In genomic region chr11:28529540-28530410, GRCh38 we compare ENCODE assay signal across 9 cellular contexts.
DNase-seq lines count a peak whose midpoint lies in the region; ATAC-seq and TF ChIP-seq lines count a peak whose summit lies in the region.
"Had no signal": no experiment of that assay in that cellular context is flagged by ENCODE, and none has a peak within 500 bp of the region (broad histone marks: within the 10 kb centered on the region; RNA-seq: fewer than 3 reads in every experiment).

No MANE protein-coding gene starts in this region.

- peaks cover 20% of the 10 kb centered on the region for H3K9me3 Mint-ChIP-seq in WTC11

- no peak overlapping the region for H3K4me3 Mint-ChIP-seq in WTC11
- H3K4me3 Mint-ChIP-seq: B cell had no signal

- intact Hi-C loops in left colon (cut with DNase I, micrococcal nuclease), result loop anchor here in 1 of 2 donors (5.0 kb wide), 1 partner anchor 832 kb away; no protein-coding TSS in a partner anchor

- no peak overlapping the region for H3K27ac Mint-ChIP-seq in WTC11
- H3K27ac Mint-ChIP-seq: B cell had no signal

- POLR2A ChIA-PET in WTC11 (lab: Charles Lee), result interaction anchor here (0.6 kb wide), 1 partner anchor 255 kb away, joined by 3 read pairs; no protein-coding TSS in a partner anchor

- DNase-seq in NCI-H1417 (lab: John Stamatoyannopoulos, UW), result peak; percentile 4 to 76 (median 57)
- DNase-seq in NCI-H1417 treated with DMSO at 0.1 percent for 48 hours (lab: John Stamatoyannopoulos, UW), result no peak
- DNase-seq in MV-4-11 (lab: John Stamatoyannopoulos, UW), result peak; percentile 49
- no peak for DNase-seq in WTC11 (ENCODE audit: low spot score)
- no peak for DNase-seq in left colon
- no peak for DNase-seq in stimulated activated CD8-positive, alpha-beta memory T cell treated with anti-CD3 and anti-CD28 coated beads, Interleukin-4, amount 100 ng/mL, for 48 hours
- no peak for DNase-seq in stimulated activated naive CD4-positive, alpha-beta T cell treated with Interleukin-2 at 50 U/mL for 16 hours (lab: John Stamatoyannopoulos, UW)

- no peaks in the 10 kb centered on the region for H3K27me3 Mint-ChIP-seq in WTC11 (ENCODE audit: low read depth)
- H3K27me3 Mint-ChIP-seq: B cell had no signal

- peaks cover 23% of the 10 kb centered on the region for H3K36me3 Mint-ChIP-seq in WTC11

- CTCF ChIA-PET in WTC11 (lab: Charles Lee), result interaction anchor here (0.5 to 4.8 kb wide), 18 partner anchors 10 to 835 kb away, joined by 3 to 44 read pairs (median 3); partner anchors contain the start of genes BDNF, KIF18A and METTL15

- TF ChIP-seq CTCF in WTC11 (IDR thresholded peaks at IDR 0.05), result peak; percentile 56

- ATAC-seq in WTC11, result peak; percentile 48
- peak; percentile 50 for ATAC-seq in left colon
- no peak for ATAC-seq in GM18502 (IDR thresholded peaks at IDR 0.05; ENCODE audit: poor library complexity, unreplicated experiment)

- no peaks in the 10 kb centered on the region for H3K4me1 Mint-ChIP-seq in WTC11
- H3K4me1 Mint-ChIP-seq: B cell had no signal

TF ChIP-seq in WTC11, 78 proteins besides CTCF, POLR2A, EP300 and RAD21 (continues in another document):
- TF ChIP-seq NR1H2 (CRISPR knock-in tag; IDR thresholded peaks at IDR 0.05) (no peak), NFYB (CRISPR knock-in tag; conservative IDR thresholded peaks at IDR 0.05; ENCODE audit: low read depth) (no peak), ZNF138 (CRISPR knock-in tag; conservative IDR thresholded peaks at IDR 0.05) (no peak), CBFB (CRISPR knock-in tag; IDR thresholded peaks at IDR 0.05; ENCODE audit: low read depth) (no peak), PRRX2 (CRISPR knock-in tag; IDR thresholded peaks at IDR 0.05) (no peak), FOXJ3 (CRISPR knock-in tag; IDR thresholded peaks at IDR 0.05; ENCODE audit: borderline replicate concordance) (no peak), ESRRA (CRISPR knock-in tag; IDR thresholded peaks at IDR 0.05; ENCODE audit: borderline replicate concordance) (no peak), TCF7 (CRISPR knock-in tag; IDR thresholded peaks at IDR 0.05; ENCODE audit: low read depth) (no peak), CREM (CRISPR knock-in tag; IDR thresholded peaks at IDR 0.05) (no peak), IRF2 (CRISPR knock-in tag; IDR thresholded peaks at IDR 0.05; ENCODE audit: borderline replicate concordance, low read depth) (no peak), MLX (CRISPR knock-in tag; IDR thresholded peaks at IDR 0.05) (no peak)
- TF ChIP-seq, protein P1, sequence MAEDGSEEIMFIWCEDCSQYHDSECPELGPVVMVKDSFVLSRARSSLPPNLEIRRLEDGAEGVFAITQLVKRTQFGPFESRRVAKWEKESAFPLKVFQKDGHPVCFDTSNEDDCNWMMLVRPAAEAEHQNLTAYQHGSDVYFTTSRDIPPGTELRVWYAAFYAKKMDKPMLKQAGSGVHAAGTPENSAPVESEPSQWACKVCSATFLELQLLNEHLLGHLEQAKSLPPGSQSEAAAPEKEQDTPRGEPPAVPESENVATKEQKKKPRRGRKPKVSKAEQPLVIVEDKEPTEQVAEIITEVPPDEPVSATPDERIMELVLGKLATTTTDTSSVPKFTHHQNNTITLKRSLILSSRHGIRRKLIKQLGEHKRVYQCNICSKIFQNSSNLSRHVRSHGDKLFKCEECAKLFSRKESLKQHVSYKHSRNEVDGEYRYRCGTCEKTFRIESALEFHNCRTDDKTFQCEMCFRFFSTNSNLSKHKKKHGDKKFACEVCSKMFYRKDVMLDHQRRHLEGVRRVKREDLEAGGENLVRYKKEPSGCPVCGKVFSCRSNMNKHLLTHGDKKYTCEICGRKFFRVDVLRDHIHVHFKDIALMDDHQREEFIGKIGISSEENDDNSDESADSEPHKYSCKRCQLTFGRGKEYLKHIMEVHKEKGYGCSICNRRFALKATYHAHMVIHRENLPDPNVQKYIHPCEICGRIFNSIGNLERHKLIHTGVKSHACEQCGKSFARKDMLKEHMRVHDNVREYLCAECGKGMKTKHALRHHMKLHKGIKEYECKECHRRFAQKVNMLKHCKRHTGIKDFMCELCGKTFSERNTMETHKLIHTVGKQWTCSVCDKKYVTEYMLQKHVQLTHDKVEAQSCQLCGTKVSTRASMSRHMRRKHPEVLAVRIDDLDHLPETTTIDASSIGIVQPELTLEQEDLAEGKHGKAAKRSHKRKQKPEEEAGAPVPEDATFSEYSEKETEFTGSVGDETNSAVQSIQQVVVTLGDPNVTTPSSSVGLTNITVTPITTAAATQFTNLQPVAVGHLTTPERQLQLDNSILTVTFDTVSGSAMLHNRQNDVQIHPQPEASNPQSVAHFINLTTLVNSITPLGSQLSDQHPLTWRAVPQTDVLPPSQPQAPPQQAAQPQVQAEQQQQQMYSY (CRISPR knock-in tag; IDR thresholded peaks at IDR 0.05), result no peak
- TF ChIP-seq, protein P2, sequence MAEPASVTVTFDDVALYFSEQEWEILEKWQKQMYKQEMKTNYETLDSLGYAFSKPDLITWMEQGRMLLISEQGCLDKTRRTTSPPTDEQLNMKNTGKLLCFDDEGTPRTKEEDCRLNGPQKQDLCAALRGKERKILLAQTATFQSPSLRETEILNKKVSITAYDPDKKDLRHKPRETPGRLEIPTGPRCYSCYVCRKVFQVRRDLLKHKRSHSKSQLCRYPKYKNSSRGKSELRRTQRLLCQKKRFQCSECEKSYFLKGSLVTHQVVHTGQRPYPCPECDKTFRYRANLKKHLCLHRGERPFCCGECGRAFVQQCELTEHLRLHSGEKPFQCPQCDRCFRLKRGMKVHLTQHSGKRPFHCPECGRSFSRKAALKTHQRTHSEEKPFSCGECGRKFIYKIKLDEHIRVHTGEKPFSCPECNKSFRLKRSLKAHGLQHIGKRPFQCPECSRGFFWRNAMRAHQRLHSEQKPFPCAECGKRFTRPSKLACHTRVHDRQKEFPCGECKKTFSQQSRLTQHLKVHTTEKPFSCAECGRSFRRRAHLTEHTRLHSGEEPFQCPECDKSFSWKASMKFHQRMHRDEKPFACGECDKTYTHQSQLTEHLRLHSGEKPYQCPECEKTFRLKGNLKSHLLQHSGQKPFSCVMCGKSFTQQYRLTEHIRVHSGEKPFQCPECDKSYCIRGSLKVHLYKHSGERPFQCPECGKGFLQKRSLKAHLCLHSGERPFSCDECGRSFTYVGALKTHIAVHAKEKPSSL (CRISPR knock-in tag; conservative IDR thresholded peaks at IDR 0.05), result no peak
- TF ChIP-seq, protein P3, sequence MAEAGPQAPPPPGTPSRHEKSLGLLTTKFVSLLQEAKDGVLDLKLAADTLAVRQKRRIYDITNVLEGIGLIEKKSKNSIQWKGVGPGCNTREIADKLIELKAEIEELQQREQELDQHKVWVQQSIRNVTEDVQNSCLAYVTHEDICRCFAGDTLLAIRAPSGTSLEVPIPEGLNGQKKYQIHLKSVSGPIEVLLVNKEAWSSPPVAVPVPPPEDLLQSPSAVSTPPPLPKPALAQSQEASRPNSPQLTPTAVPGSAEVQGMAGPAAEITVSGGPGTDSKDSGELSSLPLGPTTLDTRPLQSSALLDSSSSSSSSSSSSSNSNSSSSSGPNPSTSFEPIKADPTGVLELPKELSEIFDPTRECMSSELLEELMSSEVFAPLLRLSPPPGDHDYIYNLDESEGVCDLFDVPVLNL (CRISPR knock-in tag; IDR thresholded peaks at IDR 0.05; ENCODE audit: borderline replicate concordance, low read depth), result no peak
- TF ChIP-seq, protein P4, sequence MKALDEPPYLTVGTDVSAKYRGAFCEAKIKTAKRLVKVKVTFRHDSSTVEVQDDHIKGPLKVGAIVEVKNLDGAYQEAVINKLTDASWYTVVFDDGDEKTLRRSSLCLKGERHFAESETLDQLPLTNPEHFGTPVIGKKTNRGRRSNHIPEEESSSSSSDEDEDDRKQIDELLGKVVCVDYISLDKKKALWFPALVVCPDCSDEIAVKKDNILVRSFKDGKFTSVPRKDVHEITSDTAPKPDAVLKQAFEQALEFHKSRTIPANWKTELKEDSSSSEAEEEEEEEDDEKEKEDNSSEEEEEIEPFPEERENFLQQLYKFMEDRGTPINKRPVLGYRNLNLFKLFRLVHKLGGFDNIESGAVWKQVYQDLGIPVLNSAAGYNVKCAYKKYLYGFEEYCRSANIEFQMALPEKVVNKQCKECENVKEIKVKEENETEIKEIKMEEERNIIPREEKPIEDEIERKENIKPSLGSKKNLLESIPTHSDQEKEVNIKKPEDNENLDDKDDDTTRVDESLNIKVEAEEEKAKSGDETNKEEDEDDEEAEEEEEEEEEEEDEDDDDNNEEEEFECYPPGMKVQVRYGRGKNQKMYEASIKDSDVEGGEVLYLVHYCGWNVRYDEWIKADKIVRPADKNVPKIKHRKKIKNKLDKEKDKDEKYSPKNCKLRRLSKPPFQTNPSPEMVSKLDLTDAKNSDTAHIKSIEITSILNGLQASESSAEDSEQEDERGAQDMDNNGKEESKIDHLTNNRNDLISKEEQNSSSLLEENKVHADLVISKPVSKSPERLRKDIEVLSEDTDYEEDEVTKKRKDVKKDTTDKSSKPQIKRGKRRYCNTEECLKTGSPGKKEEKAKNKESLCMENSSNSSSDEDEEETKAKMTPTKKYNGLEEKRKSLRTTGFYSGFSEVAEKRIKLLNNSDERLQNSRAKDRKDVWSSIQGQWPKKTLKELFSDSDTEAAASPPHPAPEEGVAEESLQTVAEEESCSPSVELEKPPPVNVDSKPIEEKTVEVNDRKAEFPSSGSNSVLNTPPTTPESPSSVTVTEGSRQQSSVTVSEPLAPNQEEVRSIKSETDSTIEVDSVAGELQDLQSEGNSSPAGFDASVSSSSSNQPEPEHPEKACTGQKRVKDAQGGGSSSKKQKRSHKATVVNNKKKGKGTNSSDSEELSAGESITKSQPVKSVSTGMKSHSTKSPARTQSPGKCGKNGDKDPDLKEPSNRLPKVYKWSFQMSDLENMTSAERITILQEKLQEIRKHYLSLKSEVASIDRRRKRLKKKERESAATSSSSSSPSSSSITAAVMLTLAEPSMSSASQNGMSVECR (CRISPR knock-in tag; IDR thresholded peaks at IDR 0.05; ENCODE audit: borderline replicate concordance), result no peak

Comparison
In these comparisons a context has a peak if more than half of its experiments do, and no peak if none do; other contexts are left out.
1. DNase-seq: peak in NCI-H1417 (3 of 3) and MV-4-11 (single experiment); none in NCI-H1417 treated with DMSO at 0.1 percent for 48 hours (single experiment), WTC11 (single experiment), left colon (0 of 2), stimulated activated CD8-positive, alpha-beta memory T cell treated with anti-CD3 and anti-CD28 coated beads, Interleukin-4, amount 100 ng/mL, for 48 hours (single experiment) and stimulated activated naive CD4-positive, alpha-beta T cell treated with Interleukin-2 at 50 U/mL for 16 hours (single experiment).